In the genomic region with DNA sequence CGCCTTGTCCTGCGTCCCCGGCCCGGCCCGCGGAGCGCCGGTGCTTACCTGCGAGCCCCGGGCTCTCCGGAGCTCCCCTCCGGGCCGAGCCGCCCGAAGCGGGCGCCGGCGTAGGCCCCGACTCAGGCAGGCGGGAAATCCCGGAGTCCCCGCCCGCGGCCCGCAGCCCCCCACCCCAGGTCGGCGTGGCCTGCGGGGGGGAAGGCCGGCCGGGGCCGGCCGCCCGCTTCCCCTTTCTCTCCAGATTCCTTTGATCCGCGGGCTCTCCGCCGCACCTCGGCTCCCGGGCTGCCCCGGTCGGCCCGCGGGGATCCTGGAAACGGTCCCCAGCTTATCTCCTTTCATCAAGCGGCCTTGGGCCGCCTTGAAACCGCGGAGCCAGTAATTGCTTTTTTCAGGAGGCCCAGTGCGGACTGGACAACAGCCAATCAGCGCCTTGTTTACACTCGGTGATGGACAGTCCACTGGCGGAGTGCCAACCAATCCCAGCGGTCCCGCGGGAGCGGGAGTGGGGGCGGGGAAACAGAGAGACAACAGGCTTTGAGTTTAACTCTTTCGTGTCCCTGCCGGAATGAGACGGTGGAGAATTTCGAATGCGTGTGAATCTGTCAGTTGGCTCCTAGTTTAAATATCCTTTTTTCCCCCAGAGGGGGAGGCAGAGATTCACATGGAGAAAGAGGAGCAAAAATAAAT, we compare ENCODE assay signal across 8 cellular contexts. TPM values are rescaled to one million over a fixed set of nuclear protein-coding genes. Genes with fewer than 3 reads are reported as not detected.
A peak's percentile ranks its signal among the peaks of the same experiment; 100 is the strongest.
DNase-seq lines count a peak whose midpoint lies in the region; ATAC-seq and TF ChIP-seq lines count a peak whose summit lies in the region.

No MANE protein-coding gene starts in this region.

- H3K27me3 ChIP-seq in HL-60 (ENCODE audit: insufficient read depth, poor library complexity, severe bottlenecking) = no peaks in the 10 kb centered on the region
- H3K27me3 ChIP-seq in stomach = peaks cover 0 to 54% (median 21%) of the 10 kb centered on the region in 3 donors

- TF ChIP-seq EP300 in stomach (IDR thresholded peaks at IDR 0.05) = no peak

- TF ChIP-seq POLR2A in stomach (IDR thresholded peaks at IDR 0.05) = no peak

- H3K27me3 Mint-ChIP-seq in activated T-cell treated with anti-CD3 and anti-CD28 coated beads, Interleukin-2, amount 50 U/mL, for 4 hours (ENCODE audit: low read depth) = peaks cover 61% of the 10 kb centered on the region
- H3K27me3 Mint-ChIP-seq in naive B cell = peaks cover 20 to 63% (median 40%) of the 10 kb centered on the region in 3 donors

- 0 to 1% (median 0%) methylated on average over 35 to 63 of the region's 63 CpGs for WGBS in stomach, 5 donors

- peak overlapping the region in 5 of 6 donors; percentile 21 to 95 (median 49) for H3K27ac Mint-ChIP-seq in naive B cell

- peaks cover 35 to 75% (median 65%) of the 10 kb centered on the region in 4 donors for H3K4me1 ChIP-seq in stomach

- DNase-seq in CMK (ENCODE audit: low read depth) (peak; percentile 98), HL-60 (ENCODE audit: low read depth in 1 of 2, low spot score in 1 of 2) (peak; percentile 97 to 100), NCI-H748 treated with DMSO at 0.1 percent for 48 hours (lab: John Stamatoyannopoulos, UW) (peak; percentile 99), fibroblast of the conjunctiva (ENCODE audit: low read depth) (peak; percentile 99), naive B cell (peak; percentile 36), stomach (peak; percentile 100)
- no peak for DNase-seq in activated T-cell treated with anti-CD3 and anti-CD28 coated beads, Interleukin-2, amount 50 U/mL, for 4 hours

- TF ChIP-seq CTCF in HL-60 (IDR thresholded peaks at IDR 0.05; ENCODE audit: insufficient read depth, low read length) (no peak), stomach (IDR thresholded peaks at IDR 0.05) (no peak)

- no peaks in the 10 kb centered on the region for H3K9me3 Mint-ChIP-seq in activated T-cell treated with anti-CD3 and anti-CD28 coated beads, Interleukin-2, amount 50 U/mL, for 4 hours
- peaks cover 0 to 2% (median 0%) of the 10 kb centered on the region in 7 donors for H3K9me3 Mint-ChIP-seq in naive B cell

- H3K27ac ChIP-seq in HL-60 (replicated peaks) (peak overlapping the region; percentile 68), stomach (peak overlapping the region; percentile 89 to 99 (median 99))

- intact Hi-C loops in stomach (cut with DNase I; ENCODE audit: low total_unique reads) = no loop called here

- H3K4me1 Mint-ChIP-seq in activated T-cell treated with anti-CD3 and anti-CD28 coated beads, Interleukin-2, amount 50 U/mL, for 4 hours (ENCODE audit: low read depth) = peaks cover 24% of the 10 kb centered on the region
- H3K4me1 Mint-ChIP-seq in naive B cell = peaks cover 12 to 27% (median 17%) of the 10 kb centered on the region in 3 donors

- no peaks in the 10 kb centered on the region for H3K9me3 ChIP-seq in stomach

- peak; percentile 14 to 29 for ATAC-seq in activated T-cell treated with anti-CD3 and anti-CD28 coated beads, Interleukin-2, amount 50 U/mL, for 4 hours
- ATAC-seq in naive B cell (ENCODE audit: low read depth in 2 of 2) (peak in 1 of 2 donors; percentile 7), GM19452 (IDR thresholded peaks at IDR 0.05; ENCODE audit: unreplicated experiment) (no peak)

- no peaks in the 10 kb centered on the region for H3K36me3 Mint-ChIP-seq in activated T-cell treated with anti-CD3 and anti-CD28 coated beads, Interleukin-2, amount 50 U/mL, for 4 hours (ENCODE audit: insufficient read depth)
- peaks cover 0 to 3% of the 10 kb centered on the region in 2 donors for H3K36me3 Mint-ChIP-seq in naive B cell

- H3K4me3 Mint-ChIP-seq in activated T-cell treated with anti-CD3 and anti-CD28 coated beads, Interleukin-2, amount 50 U/mL, for 4 hours = peak overlapping the region; percentile 42
- H3K4me3 Mint-ChIP-seq in naive B cell = peak overlapping the region; percentile 35 to 94 (median 62)

- peak overlapping the region; percentile 21 for H3K4me3 ChIP-seq in HL-60 (replicated peaks; ENCODE audit: insufficient read depth, low read length)
- H3K4me3 ChIP-seq in stomach = peak overlapping the region; percentile 71 to 84 (median 80)

- H3K36me3 ChIP-seq in stomach = no peaks in the 10 kb centered on the region

RNA-seq across cellular contexts. Expression of a gene that starts 1.4 kb away (rescaled TPM):
- total RNA-seq in activated T-cell treated with anti-CD3 and anti-CD28 coated beads, Interleukin-2, amount 50 U/mL, for 4 hours = under 1 TPM; 0.08 to 0.19 (median 0.08) TPM
- polyA plus RNA-seq in naive B cell (ENCODE audit: low read depth in 6 of 6) = under 1 TPM in 1 of 6 donors, not detected in 5; 0.07 TPM
- 10 to 100 TPM in 4 of 5 donors, 1 to 10 TPM in 1; 8.6 to 56.2 (median 15.2) TPM for total RNA-seq in stomach
- polyA plus RNA-seq in stomach = 1 to 10 TPM; 4.9 to 6.6 (median 5.1) TPM

Comparison
In these comparisons a context has a peak if more than half of its experiments do, and no peak if none do; other contexts are left out.
1. RNA of a gene that starts 1.4 kb away (total RNA-seq): 8.6 to 56.2 TPM in stomach; 0.08 to 0.19 TPM in activated T-cell treated with anti-CD3 and anti-CD28 coated beads, Interleukin-2, amount 50 U/mL, for 4 hours; every median in the first group is over 4 times any median in the second.